1 cellular context compared by ENCODE assay signal in the genomic region with DNA sequence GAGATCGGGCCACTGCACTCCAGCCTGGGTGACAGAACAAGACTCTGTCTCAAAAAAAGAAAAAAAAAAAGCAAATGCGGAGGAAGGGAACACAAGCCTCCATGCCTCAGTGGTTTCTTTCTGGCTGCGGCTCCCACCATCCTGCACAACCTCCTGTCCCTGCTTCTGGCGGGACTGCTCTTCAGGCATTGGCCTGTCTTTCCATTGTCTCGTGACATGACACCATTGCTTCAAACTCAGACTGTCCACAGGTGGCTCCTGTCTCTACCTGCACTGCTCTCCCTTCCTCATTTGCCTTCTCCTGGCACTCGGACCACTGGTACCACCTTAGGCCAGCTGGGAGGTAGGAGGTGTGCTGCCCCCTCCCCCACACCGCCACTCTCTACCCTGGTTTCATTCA.
TF ChIP-seq lines count a peak whose summit lies in the region.

No MANE protein-coding gene starts in this region.

TF ChIP-seq in K562, 482 proteins besides CTCF, POLR2A, EP300 and RAD21 (continued from another document):
- TF ChIP-seq, protein P1, sequence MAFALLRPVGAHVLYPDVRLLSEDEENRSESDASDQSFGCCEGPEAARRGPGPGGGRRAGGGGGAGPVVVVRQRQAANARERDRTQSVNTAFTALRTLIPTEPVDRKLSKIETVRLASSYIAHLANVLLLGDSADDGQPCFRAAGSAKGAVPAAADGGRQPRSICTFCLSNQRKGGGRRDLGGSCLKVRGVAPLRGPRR (CRISPR knock-in tag; IDR thresholded peaks at IDR 0.05): peak; percentile 61; the same call in 1 of the 2 replicates
- TF ChIP-seq, protein P2, sequence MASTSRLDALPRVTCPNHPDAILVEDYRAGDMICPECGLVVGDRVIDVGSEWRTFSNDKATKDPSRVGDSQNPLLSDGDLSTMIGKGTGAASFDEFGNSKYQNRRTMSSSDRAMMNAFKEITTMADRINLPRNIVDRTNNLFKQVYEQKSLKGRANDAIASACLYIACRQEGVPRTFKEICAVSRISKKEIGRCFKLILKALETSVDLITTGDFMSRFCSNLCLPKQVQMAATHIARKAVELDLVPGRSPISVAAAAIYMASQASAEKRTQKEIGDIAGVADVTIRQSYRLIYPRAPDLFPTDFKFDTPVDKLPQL (IDR thresholded peaks at IDR 0.05; ENCODE audit: extremely low read depth, insufficient read length): no peak
- TF ChIP-seq, protein P3, sequence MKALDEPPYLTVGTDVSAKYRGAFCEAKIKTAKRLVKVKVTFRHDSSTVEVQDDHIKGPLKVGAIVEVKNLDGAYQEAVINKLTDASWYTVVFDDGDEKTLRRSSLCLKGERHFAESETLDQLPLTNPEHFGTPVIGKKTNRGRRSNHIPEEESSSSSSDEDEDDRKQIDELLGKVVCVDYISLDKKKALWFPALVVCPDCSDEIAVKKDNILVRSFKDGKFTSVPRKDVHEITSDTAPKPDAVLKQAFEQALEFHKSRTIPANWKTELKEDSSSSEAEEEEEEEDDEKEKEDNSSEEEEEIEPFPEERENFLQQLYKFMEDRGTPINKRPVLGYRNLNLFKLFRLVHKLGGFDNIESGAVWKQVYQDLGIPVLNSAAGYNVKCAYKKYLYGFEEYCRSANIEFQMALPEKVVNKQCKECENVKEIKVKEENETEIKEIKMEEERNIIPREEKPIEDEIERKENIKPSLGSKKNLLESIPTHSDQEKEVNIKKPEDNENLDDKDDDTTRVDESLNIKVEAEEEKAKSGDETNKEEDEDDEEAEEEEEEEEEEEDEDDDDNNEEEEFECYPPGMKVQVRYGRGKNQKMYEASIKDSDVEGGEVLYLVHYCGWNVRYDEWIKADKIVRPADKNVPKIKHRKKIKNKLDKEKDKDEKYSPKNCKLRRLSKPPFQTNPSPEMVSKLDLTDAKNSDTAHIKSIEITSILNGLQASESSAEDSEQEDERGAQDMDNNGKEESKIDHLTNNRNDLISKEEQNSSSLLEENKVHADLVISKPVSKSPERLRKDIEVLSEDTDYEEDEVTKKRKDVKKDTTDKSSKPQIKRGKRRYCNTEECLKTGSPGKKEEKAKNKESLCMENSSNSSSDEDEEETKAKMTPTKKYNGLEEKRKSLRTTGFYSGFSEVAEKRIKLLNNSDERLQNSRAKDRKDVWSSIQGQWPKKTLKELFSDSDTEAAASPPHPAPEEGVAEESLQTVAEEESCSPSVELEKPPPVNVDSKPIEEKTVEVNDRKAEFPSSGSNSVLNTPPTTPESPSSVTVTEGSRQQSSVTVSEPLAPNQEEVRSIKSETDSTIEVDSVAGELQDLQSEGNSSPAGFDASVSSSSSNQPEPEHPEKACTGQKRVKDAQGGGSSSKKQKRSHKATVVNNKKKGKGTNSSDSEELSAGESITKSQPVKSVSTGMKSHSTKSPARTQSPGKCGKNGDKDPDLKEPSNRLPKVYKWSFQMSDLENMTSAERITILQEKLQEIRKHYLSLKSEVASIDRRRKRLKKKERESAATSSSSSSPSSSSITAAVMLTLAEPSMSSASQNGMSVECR (CRISPR knock-in tag; IDR thresholded peaks at IDR 0.05): no peak
- no peak for TF ChIP-seq NFE2 (IDR thresholded peaks at IDR 0.05; ENCODE audit: low read depth)
- 0 out of 2 replicates have a peak, but pooled peaks have one; percentile 56 for TF ChIP-seq NR4A1 (CRISPR knock-in tag; IDR thresholded peaks at IDR 0.05)
- TF ChIP-seq NR4A1 (tag; IDR thresholded peaks at IDR 0.05): no peak
- TF ChIP-seq ZSCAN29 (IDR thresholded peaks at IDR 0.05): no peak
- TF ChIP-seq, protein P4, sequence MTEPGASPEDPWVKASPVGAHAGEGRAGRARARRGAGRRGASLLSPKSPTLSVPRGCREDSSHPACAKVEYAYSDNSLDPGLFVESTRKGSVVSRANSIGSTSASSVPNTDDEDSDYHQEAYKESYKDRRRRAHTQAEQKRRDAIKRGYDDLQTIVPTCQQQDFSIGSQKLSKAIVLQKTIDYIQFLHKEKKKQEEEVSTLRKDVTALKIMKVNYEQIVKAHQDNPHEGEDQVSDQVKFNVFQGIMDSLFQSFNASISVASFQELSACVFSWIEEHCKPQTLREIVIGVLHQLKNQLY (CRISPR knock-in tag; conservative IDR thresholded peaks at IDR 0.05): 0 out of 4 replicates have a peak, but pooled peaks of 1 of the 2 experiments have one; percentile 8
- TF ChIP-seq ZBTB17 (CRISPR knock-in tag; IDR thresholded peaks at IDR 0.05): peak; percentile 1; the same call in 1 of the 2 replicates
- no peak for TF ChIP-seq GATAD2B (IDR thresholded peaks at IDR 0.05; ENCODE audit: borderline replicate concordance)
- TF ChIP-seq SRF (CRISPR knock-in tag; IDR thresholded peaks at IDR 0.05): no peak
- TF ChIP-seq MAZ (CRISPR knock-in tag; conservative IDR thresholded peaks at IDR 0.05 in 1 of 2, IDR thresholded peaks at IDR 0.05 in 1 of 2): 0 out of 4 replicates have a peak, but pooled peaks of 1 of the 2 experiments have one; percentile 28
- TF ChIP-seq ELF4 (CRISPR knock-in tag; IDR thresholded peaks at IDR 0.05): peak; percentile 68; the same call in 1 of the 2 replicates
- no peak for TF ChIP-seq ARID1B (IDR thresholded peaks at IDR 0.05)
